ENCODE assay signal across 13 cellular contexts in the genomic region with DNA sequence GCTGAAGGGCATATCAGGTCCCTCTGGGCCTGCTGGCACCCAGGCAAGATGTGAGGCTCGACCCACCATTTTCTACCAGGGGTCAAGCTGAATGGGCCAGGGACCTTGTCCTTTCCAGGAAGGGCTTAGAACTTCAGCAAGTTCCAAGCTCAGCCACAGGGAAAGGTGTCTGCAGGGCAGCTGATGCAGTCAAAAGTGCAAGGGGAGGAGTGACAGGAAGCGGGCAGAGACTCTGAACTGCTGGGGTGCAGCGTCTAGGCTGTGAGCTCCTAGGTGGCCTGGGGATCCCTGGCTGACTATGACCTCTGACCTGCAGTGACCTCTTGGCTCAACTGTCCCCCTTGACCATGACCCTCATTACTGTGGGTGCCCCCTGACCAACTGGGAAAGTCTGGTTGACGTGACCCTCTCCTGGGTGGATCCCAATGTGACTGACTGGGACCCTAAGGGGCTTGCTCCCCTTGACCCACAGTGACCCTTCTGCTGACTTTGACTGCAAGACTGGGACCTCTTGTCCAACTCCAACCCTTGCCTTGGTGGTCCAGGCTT. TPM values are rescaled to one million over a fixed set of nuclear protein-coding genes. Genes with fewer than 3 reads are reported as not detected.
"Had no signal": no experiment of that assay in that cellular context is flagged by ENCODE, and none has a peak within 500 bp of the region (broad histone marks: within the 10 kb centered on the region; RNA-seq: fewer than 3 reads in every experiment).

No MANE protein-coding gene starts in this region.

- H2AFZ ChIP-seq: hepatocyte had no signal

- H3K9me3 ChIP-seq: ascending aorta, pancreas had no signal

- H3K27ac ChIP-seq: ascending aorta, hepatocyte, pancreas had no signal

- H3K27me3 ChIP-seq: ascending aorta, pancreas had no signal

- H3K4me1 ChIP-seq: ascending aorta, pancreas had no signal

- DNase-seq: activated CD4-positive, alpha-beta memory T cell treated with anti-CD3 and anti-CD28 coated beads, Interleukin-2, amount 10 ng/mL, durations not matched to agents 7 days and 5 days; activated CD4-positive, CD25-positive, alpha-beta regulatory T cell treated with anti-CD3 and anti-CD28 coated beads, Interleukin-2, amount 50 U/mL, for 72 hours; activated gamma-delta T cell treated with Interleukin-2 at 50 U/mL for 16 hours; activated naive CD8-positive, alpha-beta T cell treated with anti-CD3 and anti-CD28 coated beads, Interleukin-2, amount 50 U/mL, for 24 hours; midbrain; pancreas; stimulated activated CD4-positive, alpha-beta T cell treated with anti-CD3 and anti-CD28 coated beads, Interleukin-12 subunit alpha, Interleukin-12 subunit beta, amount 100 ng/mL, for 4 hours had no signal

- H3K9me3 Mint-ChIP-seq: activated CD4-positive, alpha-beta memory T cell treated with anti-CD3 and anti-CD28 coated beads, Interleukin-2, amount 10 ng/mL, durations not matched to agents 7 days and 5 days; activated naive CD8-positive, alpha-beta T cell treated with anti-CD3 and anti-CD28 coated beads, Interleukin-2, amount 50 U/mL, for 24 hours; neural crest cell; stimulated activated effector memory CD8-positive, alpha-beta T cell treated with anti-CD3 and anti-CD28 coated beads, Interleukin-12 subunit alpha, Interleukin-12 subunit beta, amount 100 ng/mL, for 72 hours had no signal

- H3K4me3 ChIP-seq: ascending aorta, hepatocyte, pancreas had no signal

- H3K4me3 Mint-ChIP-seq: activated CD4-positive, alpha-beta memory T cell treated with anti-CD3 and anti-CD28 coated beads, Interleukin-2, amount 10 ng/mL, durations not matched to agents 7 days and 5 days; activated naive CD8-positive, alpha-beta T cell treated with anti-CD3 and anti-CD28 coated beads, Interleukin-2, amount 50 U/mL, for 24 hours; neural crest cell; stimulated activated effector memory CD8-positive, alpha-beta T cell treated with anti-CD3 and anti-CD28 coated beads, Interleukin-12 subunit alpha, Interleukin-12 subunit beta, amount 100 ng/mL, for 72 hours had no signal

- H3K79me2 ChIP-seq: hepatocyte had no signal

- H3K27ac Mint-ChIP-seq: activated CD4-positive, alpha-beta memory T cell treated with anti-CD3 and anti-CD28 coated beads, Interleukin-2, amount 10 ng/mL, durations not matched to agents 7 days and 5 days; activated naive CD8-positive, alpha-beta T cell treated with anti-CD3 and anti-CD28 coated beads, Interleukin-2, amount 50 U/mL, for 24 hours had no signal

- H3K4me2 ChIP-seq: hepatocyte had no signal

- H3K36me3 Mint-ChIP-seq: stimulated activated effector memory CD8-positive, alpha-beta T cell treated with anti-CD3 and anti-CD28 coated beads, Interleukin-12 subunit alpha, Interleukin-12 subunit beta, amount 100 ng/mL, for 72 hours had no signal

- ATAC-seq: activated naive CD8-positive, alpha-beta T cell treated with anti-CD3 and anti-CD28 coated beads, Interleukin-2, amount 50 U/mL, for 24 hours; stimulated activated effector memory CD8-positive, alpha-beta T cell treated with anti-CD3 and anti-CD28 coated beads, Interleukin-12 subunit alpha, Interleukin-12 subunit beta, amount 100 ng/mL, for 72 hours had no signal

- H3K4me1 Mint-ChIP-seq: stimulated activated effector memory CD8-positive, alpha-beta T cell treated with anti-CD3 and anti-CD28 coated beads, Interleukin-12 subunit alpha, Interleukin-12 subunit beta, amount 100 ng/mL, for 72 hours had no signal

- H3K36me3 ChIP-seq: ascending aorta, pancreas had no signal

RNA-seq across cellular contexts. Expression of gene GHRL, which starts 42.5 kb away (rescaled TPM):
- total RNA-seq: ascending aorta, glomerular endothelial cell, myocyte had no signal
